In the genomic region with DNA sequence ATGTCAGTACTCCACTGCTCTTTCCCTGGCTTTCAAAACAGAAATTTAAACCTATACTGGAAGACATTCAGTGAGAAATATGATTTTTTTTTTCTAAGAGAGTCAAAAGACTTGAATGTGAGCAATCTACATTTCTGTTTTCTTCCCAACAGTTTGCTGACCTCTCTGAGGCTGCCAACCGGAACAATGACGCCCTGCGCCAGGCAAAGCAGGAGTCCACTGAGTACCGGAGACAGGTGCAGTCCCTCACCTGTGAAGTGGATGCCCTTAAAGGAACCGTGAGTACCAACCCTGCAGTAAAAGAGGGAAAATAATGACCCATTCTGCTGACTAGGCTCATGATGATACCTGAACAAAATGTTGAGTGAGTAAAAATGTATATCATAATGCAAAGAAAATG, we compare ENCODE assay signal across 12 cellular contexts. TPM values are rescaled to one million over a fixed set of nuclear protein-coding genes. Genes with fewer than 3 reads are reported as not detected.
DNase-seq lines count a peak whose midpoint lies in the region; ATAC-seq and TF ChIP-seq lines count a peak whose summit lies in the region.
"Had no signal": no experiment of that assay in that cellular context is flagged by ENCODE, and none has a peak within 500 bp of the region (broad histone marks: within the 10 kb centered on the region; RNA-seq: fewer than 3 reads in every experiment).

No MANE protein-coding gene starts in this region.

- POLR2A ChIA-PET in activated CD8-positive, alpha-beta T cell treated with anti-CD3 and anti-CD28 coated beads, Interleukin-2, amount 10 ng/mL, durations not matched to agents 7 days and 5 days (lab: Charles Lee), result interaction anchor here (1.5 to 7.6 kb wide), 2 partner anchors 29 to 34 kb away, joined by 4 to 150 read pairs; partner anchors contain the start of gene TRDMT1

- no peak for ATAC-seq in activated CD8-positive, alpha-beta T cell treated with anti-CD3 and anti-CD28 coated beads, Interleukin-2, amount 10 ng/mL, durations not matched to agents 7 days and 5 days

- TF ChIP-seq POLR2A in stomach (IDR thresholded peaks at IDR 0.05) (no peak), adrenal gland (IDR thresholded peaks at IDR 0.05) (no peak)

- TF ChIP-seq CTCF in hepatocyte (IDR thresholded peaks at IDR 0.05; ENCODE audit: poor library complexity) (no peak), stomach (IDR thresholded peaks at IDR 0.05) (no peak), adrenal gland (IDR thresholded peaks at IDR 0.05) (no peak)

- H3K4me3 ChIP-seq in hepatocyte (no peak overlapping the region), stomach (peak overlapping the region in 2 of 4 donors; percentile 82 to 85), adrenal gland (no peak overlapping the region)

- WGBS in hepatocyte (ENCODE audit: low lambda C conversion rate, missing lambda C conversion rate), result 97% methylated on average over 5 of the region's 5 CpGs
- 88 to 93% (median 91%) methylated on average over 5 of the region's 5 CpGs for WGBS in stomach, 5 donors
- 94 to 97% (median 96%) methylated on average over 5 of the region's 5 CpGs for WGBS in adrenal gland, 4 donors

- H3K36me3 ChIP-seq in hepatocyte (replicated peaks; ENCODE audit: insufficient read depth, low read depth) (peaks cover 3% of the 10 kb centered on the region), stomach (peaks cover 42 to 76% (median 66%) of the 10 kb centered on the region in 4 donors), adrenal gland (replicated peaks in 1 of 2) (peaks cover 0 to 65% of the 10 kb centered on the region in 2 donors)

- no peak overlapping the region for H2AFZ ChIP-seq in hepatocyte

- peak overlapping the region; percentile 43 for H3K4me3 Mint-ChIP-seq in activated CD8-positive, alpha-beta T cell treated with anti-CD3 and anti-CD28 coated beads, Interleukin-2, amount 10 ng/mL, durations not matched to agents 7 days and 5 days

- H3K9me3 Mint-ChIP-seq in activated CD8-positive, alpha-beta T cell treated with anti-CD3 and anti-CD28 coated beads, Interleukin-2, amount 10 ng/mL, durations not matched to agents 7 days and 5 days (ENCODE audit: insufficient read depth), result no peaks in the 10 kb centered on the region
- H3K9me3 Mint-ChIP-seq: IgD-negative memory B cell had no signal

- H3K27ac ChIP-seq in hepatocyte (no peak overlapping the region), stomach (peak overlapping the region in 3 of 5 donors; percentile 36 to 97 (median 37)), adrenal gland (peak overlapping the region in 1 of 5 donors; percentile 41)
- H3K27ac ChIP-seq: 22Rv1 had no signal

- H4K20me1 ChIP-seq in hepatocyte (ENCODE audit: insufficient read depth, poor library complexity, severe bottlenecking), result peaks cover 53% of the 10 kb centered on the region

- CTCF ChIA-PET in activated CD8-positive, alpha-beta T cell treated with anti-CD3 and anti-CD28 coated beads, Interleukin-2, amount 10 ng/mL, durations not matched to agents 7 days and 5 days (lab: Charles Lee), result interaction anchor here (1.3 to 1.4 kb wide), 2 partner anchors 20 to 402 kb away, joined by 3 read pairs; no protein-coding TSS in a partner anchor

- peaks cover 55% of the 10 kb centered on the region for H3K4me1 Mint-ChIP-seq in activated CD8-positive, alpha-beta T cell treated with anti-CD3 and anti-CD28 coated beads, Interleukin-2, amount 10 ng/mL, durations not matched to agents 7 days and 5 days (ENCODE audit: low read depth)

- no peaks in the 10 kb centered on the region for H3K9me3 ChIP-seq in hepatocyte (ENCODE audit: low read depth)
- H3K9me3 ChIP-seq in stomach, result no peaks in the 10 kb centered on the region
- no peaks in the 10 kb centered on the region for H3K9me3 ChIP-seq in adrenal gland (replicated peaks in 1 of 3)

- H3K27me3 ChIP-seq in hepatocyte, result no peaks in the 10 kb centered on the region
- H3K27me3 ChIP-seq in stomach, result no peaks in the 10 kb centered on the region
- no peaks in the 10 kb centered on the region for H3K27me3 ChIP-seq in adrenal gland

- no peaks in the 10 kb centered on the region for H3K27me3 Mint-ChIP-seq in activated CD8-positive, alpha-beta T cell treated with anti-CD3 and anti-CD28 coated beads, Interleukin-2, amount 10 ng/mL, durations not matched to agents 7 days and 5 days (ENCODE audit: low read depth)
- H3K27me3 Mint-ChIP-seq: IgD-negative memory B cell had no signal

- TF ChIP-seq EP300 in stomach (IDR thresholded peaks at IDR 0.05), result no peak

- H3K27ac Mint-ChIP-seq in activated CD8-positive, alpha-beta T cell treated with anti-CD3 and anti-CD28 coated beads, Interleukin-2, amount 10 ng/mL, durations not matched to agents 7 days and 5 days, result peak overlapping the region; percentile 68

- DNase-seq in NCI-H510A treated with DMSO at 0.1 percent for 48 hours (lab: John Stamatoyannopoulos, UW) (peak; percentile 43), NCI-H510A (lab: John Stamatoyannopoulos, UW) (no peak), hepatocyte (ENCODE audit: low spot score) (no peak), stomach (no peak), amniotic stem cell (lab: John Stamatoyannopoulos, UW) (no peak), adrenal gland (no peak)
- no peak for DNase-seq in activated CD8-positive, alpha-beta T cell treated with anti-CD3 and anti-CD28 coated beads, Interleukin-2, amount 10 ng/mL, durations not matched to agents 7 days and 5 days
- DNase-seq in stimulated activated naive CD4-positive, alpha-beta T cell treated with Interleukin-2 at 50 U/mL for 16 hours (lab: John Stamatoyannopoulos, UW), result no peak
- DNase-seq: NCI-H446; stimulated activated CD4-positive, alpha-beta T cell treated with anti-CD3 and anti-CD28 coated beads, Interleukin-12 subunit alpha, Interleukin-12 subunit beta, amount 100 ng/mL, for 4 hours had no signal

- H3K4me1 ChIP-seq in hepatocyte (ENCODE audit: insufficient read depth) (peaks cover 14% of the 10 kb centered on the region), stomach (peaks cover 24 to 61% (median 50%) of the 10 kb centered on the region in 4 donors), adrenal gland (replicated peaks in 1 of 2) (peaks cover 0 to 31% of the 10 kb centered on the region in 2 donors)

- H3K4me2 ChIP-seq in hepatocyte, result peak overlapping the region; percentile 36

- peaks cover 92% of the 10 kb centered on the region for H3K36me3 Mint-ChIP-seq in activated CD8-positive, alpha-beta T cell treated with anti-CD3 and anti-CD28 coated beads, Interleukin-2, amount 10 ng/mL, durations not matched to agents 7 days and 5 days (ENCODE audit: low read depth)

- intact Hi-C loops in stomach (cut with DNase I; ENCODE audit: low total_unique reads) (no loop called here), adrenal gland (cut with DNase I) (no loop called here)

- H3K9me2 ChIP-seq in hepatocyte (replicated peaks; ENCODE audit: insufficient read depth), result no peaks in the 10 kb centered on the region

- peaks cover 32% of the 10 kb centered on the region for H3K79me2 ChIP-seq in hepatocyte

RNA-seq across cellular contexts. Expression of gene VIM, which starts 6.5 kb away (rescaled TPM):
- total RNA-seq in activated CD8-positive, alpha-beta T cell treated with anti-CD3 and anti-CD28 coated beads, Interleukin-2, amount 10 ng/mL, durations not matched to agents 7 days and 5 days, result 1,000 to 10,000 TPM; 2,550 to 2,568 TPM
- 833 and 1,051 TPM in 2 replicates for total RNA-seq in hepatocyte
- 302 and 335 TPM in 2 replicates for polyA plus RNA-seq in hepatocyte
- 100 to 1,000 TPM; 348 to 723 (median 536) TPM for total RNA-seq in stomach
- 100 to 1,000 TPM; 269 to 570 (median 340) TPM for polyA plus RNA-seq in stomach
- 1,000 to 10,000 TPM in 4 of 8 donors, 100 to 1,000 TPM in 4; 374 to 1,377 (median 956) TPM for total RNA-seq in adrenal gland
- polyA plus RNA-seq in adrenal gland, result 100 to 1,000 TPM; 322 to 882 (median 377) TPM

RNA-seq across cellular contexts. Expression of gene TRDMT1, which starts 33.1 kb away (rescaled TPM):
- total RNA-seq in activated CD8-positive, alpha-beta T cell treated with anti-CD3 and anti-CD28 coated beads, Interleukin-2, amount 10 ng/mL, durations not matched to agents 7 days and 5 days, result 10 to 100 TPM; 11.6 to 13.6 TPM
- total RNA-seq in hepatocyte (4.2 and 5.4 TPM in 2 replicates), stomach (10 to 100 TPM in 3 of 5 donors, 1 to 10 TPM in 2; 2.9 to 44.9 (median 10.7) TPM), adrenal gland (10 to 100 TPM in 1 of 8 donors, 1 to 10 TPM in 7; 1.7 to 10.5 (median 5.5) TPM)
- polyA plus RNA-seq in hepatocyte (3.5 and 5.9 TPM in 2 replicates), stomach (1 to 10 TPM; 1.4 to 3.9 (median 3.4) TPM), adrenal gland (1 to 10 TPM; 1.3 to 3.7 (median 2.2) TPM)
